8 cellular contexts compared by ENCODE assay signal in the genomic region with DNA sequence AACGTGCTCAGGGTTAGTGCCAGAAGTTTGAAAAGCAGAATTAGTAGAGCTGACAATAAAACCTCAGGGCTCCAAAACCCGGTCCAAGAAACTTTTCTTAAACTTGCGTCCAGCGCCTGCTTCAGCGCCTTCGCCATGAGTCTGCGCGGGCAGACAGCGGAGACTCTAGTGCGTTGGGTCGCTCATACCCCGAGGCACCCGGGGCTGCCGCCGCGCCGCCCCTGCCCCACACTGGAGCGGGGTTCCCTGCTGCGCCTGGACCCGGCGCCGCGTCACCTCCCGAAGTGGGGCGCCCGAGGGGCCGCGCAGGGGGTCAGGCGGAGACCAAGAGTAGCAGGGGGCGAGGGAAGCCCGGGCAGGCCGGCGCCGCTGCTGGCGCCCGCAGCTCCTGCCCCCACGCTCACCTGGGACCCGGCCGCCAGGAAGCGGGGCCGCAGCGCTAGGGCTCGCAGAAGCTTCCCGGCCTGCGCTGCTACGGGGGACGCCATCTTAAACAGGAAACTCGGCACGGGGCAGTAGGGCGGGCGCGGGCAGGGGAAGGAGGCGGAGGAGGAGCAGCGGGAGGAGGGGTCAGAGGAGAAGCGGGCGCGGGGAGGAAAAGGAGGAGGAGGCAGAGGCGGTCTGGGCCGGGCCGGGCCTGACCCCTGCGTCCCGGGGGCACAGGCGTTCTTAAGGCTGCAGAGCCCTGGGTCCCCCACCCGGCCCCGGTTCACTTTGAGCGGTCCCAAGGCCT. TPM values are rescaled to one million over a fixed set of nuclear protein-coding genes. Genes with fewer than 3 reads are reported as not detected.
A peak's percentile ranks its signal among the peaks of the same experiment; 100 is the strongest.
DNase-seq lines count a peak whose midpoint lies in the region; ATAC-seq and TF ChIP-seq lines count a peak whose summit lies in the region.

A gene with protein sequence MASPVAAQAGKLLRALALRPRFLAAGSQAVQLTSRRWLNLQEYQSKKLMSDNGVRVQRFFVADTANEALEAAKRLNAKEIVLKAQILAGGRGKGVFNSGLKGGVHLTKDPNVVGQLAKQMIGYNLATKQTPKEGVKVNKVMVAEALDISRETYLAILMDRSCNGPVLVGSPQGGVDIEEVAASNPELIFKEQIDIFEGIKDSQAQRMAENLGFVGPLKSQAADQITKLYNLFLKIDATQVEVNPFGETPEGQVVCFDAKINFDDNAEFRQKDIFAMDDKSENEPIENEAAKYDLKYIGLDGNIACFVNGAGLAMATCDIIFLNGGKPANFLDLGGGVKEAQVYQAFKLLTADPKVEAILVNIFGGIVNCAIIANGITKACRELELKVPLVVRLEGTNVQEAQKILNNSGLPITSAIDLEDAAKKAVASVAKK (minus strand): TSS at position 514 of the 733 bp plus-strand sequence. CDS start 26 bp downstream, at position 488.

- no peak for TF ChIP-seq CTCF in GM20000 (IDR thresholded peaks at IDR 0.05; ENCODE audit: extremely low read depth, missing control alignments)
- no peak for TF ChIP-seq CTCF in Peyer's patch (IDR thresholded peaks at IDR 0.05)
- TF ChIP-seq CTCF in fibroblast of lung (conservative IDR thresholded peaks at IDR 0.05 in 1 of 2, IDR thresholded peaks at IDR 0.05 in 1 of 2; ENCODE audit: low read depth in 1 of 2, low read length in 2 of 2), result no peak
- no peak for TF ChIP-seq CTCF in natural killer cell (IDR thresholded peaks at IDR 0.05)

- peak within 1 kb of the TSS; percentile 94 for H3K9ac ChIP-seq in fibroblast of lung (ENCODE audit: insufficient read depth, low read length)

- no peaks in the 10 kb centered on the region for H3K27me3 Mint-ChIP-seq in natural killer cell (ENCODE audit: low read depth in 2 of 2)

- no peaks in the 10 kb centered on the region for H4K20me1 ChIP-seq in fibroblast of lung (ENCODE audit: control insufficient read depth, extremely low read depth, insufficient read depth, low read length)

- intact Hi-C loops in natural killer cell (cut with micrococcal nuclease), result loop anchor here (10.0 kb wide), 1 partner anchor 1431 kb away; a partner anchor contains a TSS

- H3K9me3 ChIP-seq in Peyer's patch (no peaks in the 10 kb centered on the region), fibroblast of lung (ENCODE audit: control insufficient read depth, insufficient read depth, low read depth, low read length) (no peaks in the 10 kb centered on the region)

- H3K4me3 Mint-ChIP-seq in natural killer cell, result peak within 1 kb of the TSS; percentile 82

- H3K4me1 Mint-ChIP-seq in natural killer cell, result peaks cover 52 to 59% of the 10 kb centered on the region in 2 donors

- H3K4me2 ChIP-seq in fibroblast of lung (ENCODE audit: extremely low read depth, insufficient read depth, low read length), result peak within 1 kb of the TSS; percentile 92

- DNase-seq in D341Med (ENCODE audit: low spot score) (peak; percentile 87), GM20000 (ENCODE audit: low spot score) (peak; percentile 81), HT1080 (ENCODE audit: low read depth) (peak; percentile 84), Peyer's patch (peak; percentile 87 to 96 (median 93)), fibroblast of lung (ENCODE audit: low read depth in 2 of 2) (peak; percentile 82 to 85), natural killer cell (peak; percentile 71)
- DNase-seq in activated T-helper 1 cell treated with anti-CD3 and anti-CD28 coated beads, Interleukin-2, amount 50 U/mL, for 16 hours (ENCODE audit: low read depth in 1 of 2, low spot score in 1 of 2), result peak; percentile 60 to 70
- DNase-seq in stimulated activated naive CD4-positive, alpha-beta T cell treated with Interleukin-2 at 50 U/mL for 16 hours (lab: John Stamatoyannopoulos, UW), result peak; percentile 78

- H3K4me1 ChIP-seq in Peyer's patch (peaks cover 0 to 32% (median 7%) of the 10 kb centered on the region in 4 donors), fibroblast of lung (ENCODE audit: control insufficient read depth, extremely low read depth, insufficient read depth, low read length) (no peaks in the 10 kb centered on the region)

- H3K36me3 Mint-ChIP-seq in natural killer cell, result no peaks in the 10 kb centered on the region

- H2AFZ ChIP-seq in fibroblast of lung (ENCODE audit: low read length), result peak within 1 kb of the TSS; percentile 98

- no peaks in the 10 kb centered on the region for H3K27me3 ChIP-seq in Peyer's patch
- no peaks in the 10 kb centered on the region for H3K27me3 ChIP-seq in fibroblast of lung (ENCODE audit: control insufficient read depth, insufficient read depth, low read length)

- H3K27ac ChIP-seq in Peyer's patch, result peak within 1 kb of the TSS; percentile 90 to 99 (median 94)
- peak within 1 kb of the TSS; percentile 95 for H3K27ac ChIP-seq in fibroblast of lung (ENCODE audit: insufficient read depth, low read length)

- H3K4me3 ChIP-seq in Peyer's patch (peak within 1 kb of the TSS; percentile 83 to 99 (median 87)), fibroblast of lung (replicated peaks in 1 of 4; ENCODE audit: control extremely low read depth in 1 of 4, insufficient read depth in 1 of 4, low read depth in 3 of 4, low read length in 4 of 4) (peak within 1 kb of the TSS; percentile 54 to 85 (median 64))

- H3K36me3 ChIP-seq in Peyer's patch (no peaks in the 10 kb centered on the region), fibroblast of lung (ENCODE audit: control insufficient read depth, insufficient read depth, low read length) (no peaks in the 10 kb centered on the region)

- peaks cover 0 to 3% of the 10 kb centered on the region in 2 donors for H3K9me3 Mint-ChIP-seq in natural killer cell

- H3K79me2 ChIP-seq in fibroblast of lung (ENCODE audit: control insufficient read depth, insufficient read depth, low read length), result peaks cover 23% of the 10 kb centered on the region

- peak within 1 kb of the TSS; percentile 86 to 89 for H3K27ac Mint-ChIP-seq in natural killer cell

- peak; percentile 71 to 82 (median 75) for ATAC-seq in natural killer cell

- peak; percentile 48 to 76 for TF ChIP-seq POLR2A in Peyer's patch (IDR thresholded peaks at IDR 0.05)

RNA-seq across cellular contexts. Expression of the gene that starts here (rescaled TPM):
- total RNA-seq in HT1080 (2014; rRNA removed; shearing (Covaris generic)), result 44.2 and 45.0 TPM in 2 replicates
- polyA plus RNA-seq in HT1080 (2015; cell fraction: cytosol; rRNA removed), result 71.1 and 97.7 TPM in 2 replicates
- polyA plus RNA-seq in HT1080 (2015; cell fraction: nucleus; rRNA removed), result 81.0 and 83.0 TPM in 2 replicates
- total RNA-seq in Peyer's patch, result 100 to 1,000 TPM in 2 of 4 donors, 10 to 100 TPM in 2; 99.0 to 116 (median 103) TPM
- 64.2 and 87.4 TPM in 2 replicates for total RNA-seq in fibroblast of lung
- polyA plus RNA-seq in fibroblast of lung, result 56.8 and 65.0 TPM in 2 replicates
- 53.4 and 61.0 TPM in 2 replicates for polyA plus RNA-seq in fibroblast of lung (2012)
- polyA minus RNA-seq in fibroblast of lung (ENCODE audit: low replicate concordance), result 5.3 and 7.1 TPM in 2 replicates
- 10 to 100 TPM; 43.6 to 55.8 (median 49.9) TPM for total RNA-seq in natural killer cell

Comparison
In these comparisons a context has a peak if more than half of its experiments do, and no peak if none do; other contexts are left out.
1. Peak in every context shown above with its lines: DNase-seq, ATAC-seq, H3K4me3 ChIP-seq and H3K27ac ChIP-seq.